ENCODE assay signal across 15 cellular contexts in the genomic region with DNA sequence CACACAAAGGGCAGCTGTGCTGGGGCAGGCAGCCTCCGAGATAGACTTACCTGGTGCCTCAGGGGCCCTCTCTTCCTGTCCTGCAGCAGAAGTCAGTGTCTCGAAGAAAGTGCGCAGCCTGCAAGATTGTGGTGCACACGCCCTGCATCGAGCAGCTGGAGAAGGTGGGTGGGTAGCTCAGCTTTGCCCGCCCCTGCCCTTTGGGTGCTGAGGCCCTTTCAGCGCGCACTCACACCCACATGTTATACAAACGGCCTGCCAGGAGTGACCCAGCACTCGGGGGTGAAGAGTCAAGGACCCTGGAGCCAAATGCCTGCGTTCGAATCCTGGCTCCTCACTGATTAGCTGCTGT. TPM values are rescaled to one million over a fixed set of nuclear protein-coding genes. Genes with fewer than 3 reads are reported as not detected.
DNase-seq lines count a peak whose midpoint lies in the region; ATAC-seq and TF ChIP-seq lines count a peak whose summit lies in the region.
"Had no signal": no experiment of that assay in that cellular context is flagged by ENCODE, and none has a peak within 500 bp of the region (broad histone marks: within the 10 kb centered on the region; RNA-seq: fewer than 3 reads in every experiment).

No MANE protein-coding gene starts in this region.

- no peak overlapping the region for H2BK12ac ChIP-seq in mesenchymal stem cell (ENCODE audit: low read length in 2 of 2)

- DNase-seq in heart right ventricle (peak in 1 of 2 donors; percentile 8), left ventricle myocardium superior (no peak), PC-9 (no peak), mesenchymal stem cell (no peak), T-cell (no peak), putamen (ENCODE audit: low spot score) (no peak)

- no peak overlapping the region for H3K4ac ChIP-seq in mesenchymal stem cell (ENCODE audit: low read depth in 1 of 2, low read length in 2 of 2)

- peak overlapping the region; percentile 26 for H3K9ac ChIP-seq in mesenchymal stem cell (ENCODE audit: low read length)

- POLR2A ChIA-PET in PC-9 (lab: Charles Lee; ENCODE audit: unreplicated experiment): no interaction called here
- POLR2A ChIA-PET in T-cell (lab: Charles Lee): interaction anchor here in 1 of 2 donors (0.6 kb wide), 1 partner anchor 263 kb away, joined by 4 read pairs; no protein-coding TSS in a partner anchor

- peak overlapping the region in 1 of 2 donors; percentile 69 for H3K27ac Mint-ChIP-seq in T-cell
- H3K27ac Mint-ChIP-seq: IgD-negative memory B cell had no signal

- H3K4me1 Mint-ChIP-seq in T-cell: peaks cover 41 to 50% (median 50%) of the 10 kb centered on the region in 3 donors

- ATAC-seq in heart right ventricle: no peak
- ATAC-seq in left ventricle myocardium superior: no peak
- ATAC-seq in GM21381 (IDR thresholded peaks at IDR 0.05; ENCODE audit: unreplicated experiment): no peak
- ATAC-seq in T-cell (replicated peaks in 1 of 4): no peak
- no peak for ATAC-seq in gastroesophageal sphincter

- no peak for TF ChIP-seq EP300 in gastroesophageal sphincter (IDR thresholded peaks at IDR 0.05)

- H3K36me3 Mint-ChIP-seq in T-cell: peaks cover 15% of the 10 kb centered on the region
- H3K36me3 Mint-ChIP-seq: IgD-negative memory B cell had no signal

- H3K36me3 ChIP-seq in heart right ventricle (peaks cover 0 to 85% (median 44%) of the 10 kb centered on the region in 9 donors), PC-9 (ENCODE audit: low read depth) (peaks cover 8% of the 10 kb centered on the region; the same call in 1 of the 2 replicates), mesenchymal stem cell (ENCODE audit: control insufficient read depth in 1 of 2, insufficient read depth in 2 of 2, low read depth in 1 of 2, low read length in 2 of 2) (peaks cover 31 to 61% of the 10 kb centered on the region in 2 experiments), gastroesophageal sphincter (peaks cover 0 to 51% of the 10 kb centered on the region in 2 donors)
- H3K36me3 ChIP-seq: colonic mucosa, prostate gland had no signal

- H3K27me3 ChIP-seq in heart right ventricle (no peaks in the 10 kb centered on the region), PC-9 (ENCODE audit: insufficient read depth, low read depth) (no peaks in the 10 kb centered on the region), mesenchymal stem cell (ENCODE audit: control insufficient read depth in 1 of 2, insufficient read depth in 1 of 2, low read length in 2 of 2) (no peaks in the 10 kb centered on the region), gastroesophageal sphincter (no peaks in the 10 kb centered on the region)
- H3K27me3 ChIP-seq: colonic mucosa had no signal

- H3K27me3 Mint-ChIP-seq in T-cell: no peaks in the 10 kb centered on the region
- H3K27me3 Mint-ChIP-seq: activated CD4-positive, alpha-beta T cell treated with anti-CD3 and anti-CD28 coated beads, Interleukin-2, amount 10 ng/mL, durations not matched to agents 24 days and 14 days; IgD-negative memory B cell had no signal

- peak overlapping the region; percentile 70 for H4K8ac ChIP-seq in mesenchymal stem cell (ENCODE audit: low read length)

- WGBS in heart right ventricle, 2 donors: 78 to 84% methylated on average over 12 of the region's 12 CpGs
- WGBS in mesenchymal stem cell: 90% methylated on average over 12 of the region's 12 CpGs
- WGBS in gastroesophageal sphincter (ENCODE audit: low coverage in 1 of 2), 2 donors: 69% methylated on average over 10 of the region's 12 CpGs; no CpG with 5 or more reads in 1 of the 2 donors

- no TSS peak for BruUV-seq in PC-9 (replicated peaks; lab: Mats Ljungman, UMichigan)

- CTCF ChIA-PET in PC-9 (lab: Charles Lee): interaction anchor here (1.6 kb wide), 1 partner anchor 21 kb away, joined by 3 read pairs; no protein-coding TSS in a partner anchor
- CTCF ChIA-PET in T-cell (lab: Charles Lee): interaction anchor here (0.6 to 2.3 kb wide), 9 partner anchors 9 to 130 kb away, joined by 3 to 11 read pairs (median 3); no protein-coding TSS in a partner anchor

- peak in 3 of 9 donors; percentile 2 to 38 (median 35) for TF ChIP-seq CTCF in heart right ventricle (IDR thresholded peaks at IDR 0.05)
- TF ChIP-seq CTCF in PC-9 (conservative IDR thresholded peaks at IDR 0.05): peak; percentile 49
- TF ChIP-seq CTCF in gastroesophageal sphincter (IDR thresholded peaks at IDR 0.05): no peak

- H3K27ac ChIP-seq in heart right ventricle (peak overlapping the region in 6 of 10 donors; percentile 17 to 56 (median 35)), PC-9 (no peak overlapping the region), mesenchymal stem cell (ENCODE audit: low read length, poor library complexity, severe bottlenecking) (no peak overlapping the region), gastroesophageal sphincter (peak overlapping the region in 1 of 4 donors; percentile 12)
- H3K27ac ChIP-seq: colonic mucosa, prostate gland had no signal

- H2BK15ac ChIP-seq in mesenchymal stem cell (ENCODE audit: low read depth, poor library complexity, severe bottlenecking): no peak overlapping the region

- no peaks in the 10 kb centered on the region for H3K9me3 Mint-ChIP-seq in T-cell
- H3K9me3 Mint-ChIP-seq: activated CD4-positive, alpha-beta T cell treated with anti-CD3 and anti-CD28 coated beads, Interleukin-2, amount 10 ng/mL, durations not matched to agents 24 days and 14 days; IgD-negative memory B cell had no signal

- H3K23ac ChIP-seq in mesenchymal stem cell (ENCODE audit: low read length in 2 of 2): no peak overlapping the region

- no peak for TF ChIP-seq POLR2A in gastroesophageal sphincter (IDR thresholded peaks at IDR 0.05)

- H3K4me3 Mint-ChIP-seq in T-cell: no peak overlapping the region
- H3K4me3 Mint-ChIP-seq: activated CD4-positive, alpha-beta T cell treated with anti-CD3 and anti-CD28 coated beads, Interleukin-2, amount 10 ng/mL, durations not matched to agents 24 days and 14 days; IgD-negative memory B cell had no signal

- H3K9me2 ChIP-seq in PC-9 (ENCODE audit: insufficient read depth): no peaks in the 10 kb centered on the region

- H2AFZ ChIP-seq in PC-9 (no peak overlapping the region), mesenchymal stem cell (ENCODE audit: low read depth, low read length) (no peak overlapping the region)

- H4K20me1 ChIP-seq in PC-9 (ENCODE audit: insufficient read depth): peaks cover 11% of the 10 kb centered on the region; the same call in 1 of the 2 replicates

- H3K9me3 ChIP-seq in heart right ventricle (no peaks in the 10 kb centered on the region), PC-9 (ENCODE audit: insufficient read depth, low read depth) (no peaks in the 10 kb centered on the region), mesenchymal stem cell (ENCODE audit: control insufficient read depth, low read length) (no peaks in the 10 kb centered on the region), gastroesophageal sphincter (no peaks in the 10 kb centered on the region)
- H3K9me3 ChIP-seq: colonic mucosa, prostate gland had no signal

- no peak overlapping the region for H2BK120ac ChIP-seq in mesenchymal stem cell (ENCODE audit: low read depth, low read length)

- H3K4me2 ChIP-seq in PC-9 (no peak overlapping the region), mesenchymal stem cell (ENCODE audit: low read length, poor library complexity, severe bottlenecking) (no peak overlapping the region)

- H2BK5ac ChIP-seq in mesenchymal stem cell (ENCODE audit: low read depth, low read length, poor library complexity, severe bottlenecking): no peak overlapping the region

- no peak overlapping the region for H3K14ac ChIP-seq in mesenchymal stem cell (ENCODE audit: low read length in 2 of 2)

- H3K4me1 ChIP-seq in heart right ventricle (peaks cover 9 to 52% (median 39%) of the 10 kb centered on the region in 9 donors), PC-9 (replicated peaks; ENCODE audit: insufficient read depth) (peaks cover 15% of the 10 kb centered on the region), mesenchymal stem cell (ENCODE audit: control insufficient read depth, insufficient read depth, low read depth, low read length) (peaks cover 57% of the 10 kb centered on the region), gastroesophageal sphincter (peaks cover 0 to 57% (median 16%) of the 10 kb centered on the region in 3 donors)
- H3K4me1 ChIP-seq: colonic mucosa, prostate gland had no signal

- peaks cover 13% of the 10 kb centered on the region for H3K79me2 ChIP-seq in PC-9 (ENCODE audit: low read depth)

- H2AK5ac ChIP-seq in mesenchymal stem cell (ENCODE audit: low read length, severe bottlenecking): no peak overlapping the region

- peak overlapping the region in 1 of 2 experiments; percentile 35 for H3K18ac ChIP-seq in mesenchymal stem cell (ENCODE audit: low read depth in 1 of 2, low read length in 2 of 2)

- H3F3A ChIP-seq in PC-9 (ENCODE audit: insufficient read depth, low read depth): peaks cover 13% of the 10 kb centered on the region; the same call in 1 of the 2 replicates

- H3K4me3 ChIP-seq in heart right ventricle (no peak overlapping the region), PC-9 (no peak overlapping the region), mesenchymal stem cell (ENCODE audit: insufficient read depth in 1 of 2, low read depth in 1 of 2, low read length in 2 of 2) (no peak overlapping the region), gastroesophageal sphincter (no peak overlapping the region)
- H3K4me3 ChIP-seq: colonic mucosa, lung, prostate gland had no signal

- peaks cover 30% of the 10 kb centered on the region for H3K79me1 ChIP-seq in mesenchymal stem cell (replicated peaks; ENCODE audit: low read length, poor library complexity, severe bottlenecking)

- H4K91ac ChIP-seq in mesenchymal stem cell (ENCODE audit: low read length): peak overlapping the region; percentile 18

- intact Hi-C loops in heart right ventricle (cut with DNase I) (loop anchor here in 1 of 10 donors (2.0 kb wide), 1 partner anchor 15 kb away; no protein-coding TSS in a partner anchor), left ventricle myocardium superior (cut with micrococcal nuclease) (no loop called here), PC-9 (cut with micrococcal nuclease; ENCODE audit: unreplicated experiment) (loop anchor here (1.0 to 5.0 kb wide), 5 partner anchors 129 to 989 kb away; no protein-coding TSS in a partner anchor)

RNA-seq across cellular contexts. Expression of a gene that starts 13.6 kb away (rescaled TPM):
- 10 to 100 TPM in 2 of 10 donors, 1 to 10 TPM in 8; 3.6 to 16.5 (median 5.3) TPM for total RNA-seq in heart right ventricle
- 1 to 10 TPM; 3.7 to 8.2 TPM for polyA plus RNA-seq in heart right ventricle
- total RNA-seq in left ventricle myocardium superior: 5.7 TPM
- 399 and 464 TPM in 2 replicates for total RNA-seq in PC-9 (2021)
- 777 TPM for polyA plus RNA-seq in mesenchymal stem cell (2013, experiment 1 of 2)
- 775 TPM for polyA plus RNA-seq in mesenchymal stem cell (2013, experiment 2 of 2)
- total RNA-seq in T-cell: 1 to 10 TPM; 5.8 to 8.6 (median 8.3) TPM
- total RNA-seq in gastroesophageal sphincter: 10 to 100 TPM in 2 of 4 donors, 1 to 10 TPM in 2; 5.0 to 25.0 (median 14.1) TPM

RNA-seq across cellular contexts. Expression of a gene that starts 20.6 kb away (rescaled TPM):
- 10 to 100 TPM; 46.4 to 77.9 (median 60.1) TPM for total RNA-seq in heart right ventricle
- 100 to 1,000 TPM in 1 of 2 donors, 10 to 100 TPM in 1; 31.9 to 107 TPM for polyA plus RNA-seq in heart right ventricle
- total RNA-seq in left ventricle myocardium superior: 71.7 TPM
- 49.3 and 67.5 TPM in 2 replicates for total RNA-seq in PC-9 (2021)
- 40.1 TPM for polyA plus RNA-seq in mesenchymal stem cell (2013, experiment 1 of 2)
- polyA plus RNA-seq in mesenchymal stem cell (2013, experiment 2 of 2): 38.8 TPM
- total RNA-seq in T-cell: 100 to 1,000 TPM; 235 to 318 (median 251) TPM
- 10 to 100 TPM; 39.2 to 78.8 (median 46.5) TPM for total RNA-seq in gastroesophageal sphincter

RNA-seq across cellular contexts. Expression of a gene that starts 23.7 kb away (rescaled TPM):
- total RNA-seq in heart right ventricle: under 1 TPM in 2 of 10 donors, not detected in 8; 0.30 to 0.32 TPM
- under 1 TPM in 1 of 2 donors, not detected in 1; 0.03 TPM for polyA plus RNA-seq in heart right ventricle
- total RNA-seq in left ventricle myocardium superior: not detected
- total RNA-seq in PC-9 (2021): 0.31 TPM in 1 of 2 replicates, not detected in the other
- 0.08 TPM for polyA plus RNA-seq in mesenchymal stem cell (2013, experiment 1 of 2)
- 0.07 TPM for polyA plus RNA-seq in mesenchymal stem cell (2013, experiment 2 of 2)
- 1 to 10 TPM in 2 of 5 donors, under 1 TPM in 2, not detected in 1; 0.18 to 3.9 (median 1.5) TPM for total RNA-seq in T-cell
- 1 to 10 TPM in 1 of 4 donors, under 1 TPM in 2, not detected in 1; 0.27 to 1.3 (median 0.69) TPM for total RNA-seq in gastroesophageal sphincter
- total RNA-seq: skeletal muscle tissue had no signal
- polyA plus RNA-seq: AG04450 had no signal

Comparison
In these comparisons a context has a peak if more than half of its experiments do, and no peak if none do; other contexts are left out.
1. H3K27ac ChIP-seq: peak in heart right ventricle (6 of 10); none in PC-9 (single experiment) and mesenchymal stem cell (single experiment).
2. RNA of a gene that starts 13.6 kb away (total RNA-seq): 399 to 464 TPM in PC-9; 5.0 to 25.0 TPM in gastroesophageal sphincter, 5.8 to 8.6 TPM in T-cell, 5.7 TPM in left ventricle myocardium superior (single experiment) and 3.6 to 16.5 TPM in heart right ventricle; every median in the first group is over 10 times any median in the second.